ENCODE assay signal across 8 cellular contexts in the genomic region with DNA sequence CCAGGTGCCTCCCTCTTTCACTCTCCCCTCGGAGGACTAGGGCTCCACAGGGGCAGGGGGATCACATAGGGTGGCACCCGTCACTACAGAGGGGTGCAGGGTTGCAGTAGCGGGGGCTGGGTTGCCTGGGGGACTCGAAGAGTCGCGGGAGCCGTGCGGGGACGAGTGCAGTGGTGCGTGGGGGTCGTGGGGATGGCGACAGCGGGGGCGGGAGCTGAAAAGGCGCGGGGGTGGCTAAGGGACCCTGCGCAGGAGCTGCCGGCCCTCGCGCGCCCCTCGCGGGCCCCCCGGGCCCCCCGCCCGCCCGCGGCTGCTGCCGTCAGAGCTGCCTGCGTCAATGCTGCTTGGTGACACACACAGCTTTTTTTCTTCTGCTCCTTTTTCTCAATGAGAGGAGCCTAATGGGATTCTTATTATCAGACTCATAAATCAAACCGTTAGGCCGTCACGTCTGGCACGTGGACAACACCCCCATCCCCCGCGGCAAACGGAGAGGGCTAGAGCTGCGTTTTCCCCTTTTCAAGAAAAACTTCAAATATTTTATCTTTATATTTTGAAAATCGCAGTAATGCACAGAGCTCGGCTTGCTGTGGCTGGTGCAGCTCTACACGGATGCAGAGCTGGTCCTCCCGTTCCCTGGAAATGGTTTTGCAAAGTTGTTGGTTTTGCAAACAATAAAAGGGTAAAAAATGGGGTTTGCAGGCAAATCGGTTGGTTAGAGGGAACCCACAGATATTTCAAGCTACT.
DNase-seq lines count a peak whose midpoint lies in the region; ATAC-seq and TF ChIP-seq lines count a peak whose summit lies in the region.

No MANE protein-coding gene starts in this region.

- H3K27me3 ChIP-seq in H9 (ENCODE audit: insufficient read depth, low read length) (peaks cover 49% of the 10 kb centered on the region), left ventricle myocardium inferior (ENCODE audit: low read depth) (peaks cover 83% of the 10 kb centered on the region), prostate gland (replicated peaks; ENCODE audit: insufficient read depth) (peaks cover 34% of the 10 kb centered on the region)

- H3T11ph ChIP-seq in H9 (ENCODE audit: low read length) = no peak overlapping the region

- no peak overlapping the region for H2AK5ac ChIP-seq in H9 (ENCODE audit: insufficient read length, low read length)

- H2BK5ac ChIP-seq in H9 (ENCODE audit: insufficient read length, low read length) = no peak overlapping the region

- no peak for TF ChIP-seq POLR2A in prostate gland (IDR thresholded peaks at IDR 0.05)

- no peak overlapping the region for H2BK12ac ChIP-seq in H9 (ENCODE audit: insufficient read length, low read depth, low read length)

- no peak overlapping the region for H3K18ac ChIP-seq in H9 (ENCODE audit: insufficient read length, low read depth, low read length)

- no peak overlapping the region for H2BK15ac ChIP-seq in H9 (ENCODE audit: low read depth, low read length)

- no CpG with 5 or more reads among the region's 43 CpGs for WGBS in H9 (ENCODE audit: extremely low coverage, insufficient read length, low lambda C conversion rate)
- 4% methylated on average over 33 of the region's 43 CpGs for WGBS in prostate gland

- no peak overlapping the region for H2BK20ac ChIP-seq in H9 (ENCODE audit: low read depth, low read length, poor library complexity, severe bottlenecking)

- no peak overlapping the region for H3K56ac ChIP-seq in H9 (ENCODE audit: insufficient read length, low read depth, low read length)

- intact Hi-C loops in left ventricle myocardium inferior (cut with micrococcal nuclease) (no loop called here), prostate gland (cut with DNase I) (no loop called here)

- H3K4me2 ChIP-seq in H9 (ENCODE audit: insufficient read depth, insufficient read length, low read length) = peak overlapping the region; percentile 28

- H3K4me3 Mint-ChIP-seq in H9 = peak overlapping the region; percentile 33 to 62

- H3K9ac ChIP-seq in H9 (ENCODE audit: extremely low read depth, insufficient read length, low read length) (no peak overlapping the region), SK-N-MC (ENCODE audit: insufficient read length) (no peak overlapping the region)

- no peak overlapping the region for H2AFZ ChIP-seq in H9 (ENCODE audit: low read length)

- H3K9me3 Mint-ChIP-seq in H9 = peaks cover 2 to 6% of the 10 kb centered on the region in 2 experiments; a peak in 3 of 5 replicates

- peaks cover 82% of the 10 kb centered on the region for H3K27me3 Mint-ChIP-seq in H9 (ENCODE audit: low read depth)

- DNase-seq in H9 = peak; percentile 36
- DNase-seq in SK-N-MC (ENCODE audit: low read depth, low spot score) = peak; percentile 40
- peak; percentile 66 for DNase-seq in left ventricle myocardium inferior
- DNase-seq in retinal pigment epithelial cell (ENCODE audit: low read depth) = peak; percentile 87
- no peak for DNase-seq in prostate gland (ENCODE audit: low spot score)
- no peak for DNase-seq in activated CD8-positive, alpha-beta memory T cell treated with anti-CD3 and anti-CD28 coated beads, Interleukin-2, amount 50 U/mL, for 48 hours
- DNase-seq in NCI-H446 (lab: John Stamatoyannopoulos, UW) = no peak

- H3K4me1 Mint-ChIP-seq in H9 = peaks cover 26 to 27% of the 10 kb centered on the region in 2 experiments

- H3K4me3 ChIP-seq in SK-N-MC (peak overlapping the region; percentile 60), left ventricle myocardium inferior (peak overlapping the region; percentile 60), retinal pigment epithelial cell (ENCODE audit: low read length) (peak overlapping the region; percentile 66), prostate gland (peak overlapping the region in 1 of 2 donors; percentile 7)

- no peaks in the 10 kb centered on the region; a peak in 2 of 7 replicates for H3K36me3 Mint-ChIP-seq in H9 (ENCODE audit: insufficient read depth in 1 of 3, low read depth in 3 of 3)

- H3K9me3 ChIP-seq in H9 (ENCODE audit: control insufficient read depth, low read depth, low read length) = no peaks in the 10 kb centered on the region
- H3K9me3 ChIP-seq in SK-N-MC (ENCODE audit: low read depth, low read length) = no peaks in the 10 kb centered on the region
- no peaks in the 10 kb centered on the region for H3K9me3 ChIP-seq in left ventricle myocardium inferior (replicated peaks)
- H3K9me3 ChIP-seq in prostate gland = no peaks in the 10 kb centered on the region

- no peak overlapping the region for H4K8ac ChIP-seq in H9 (replicated peaks; ENCODE audit: insufficient read length, low read depth, low read length)

- H3K14ac ChIP-seq in H9 (ENCODE audit: insufficient read depth, low read length) = no peak overlapping the region

- ATAC-seq in GM21526 (IDR thresholded peaks at IDR 0.05; ENCODE audit: low FRiP score, unreplicated experiment) = no peak

- H3K27ac Mint-ChIP-seq in H9 = no peak overlapping the region

- H3K23ac ChIP-seq in H9 (ENCODE audit: insufficient read length, low read depth, low read length) = no peak overlapping the region

- no peaks in the 10 kb centered on the region for H3K79me1 ChIP-seq in H9 (ENCODE audit: insufficient read depth, low read depth, low read length, poor library complexity, severe bottlenecking)

- H3K27ac ChIP-seq in H9 (ENCODE audit: insufficient read length, low read depth, low read length) (no peak overlapping the region), SK-N-MC (no peak overlapping the region), left ventricle myocardium inferior (replicated peaks) (peak overlapping the region; percentile 83), prostate gland (no peak overlapping the region)

- no peak overlapping the region for H4K91ac ChIP-seq in H9 (ENCODE audit: insufficient read length, low read depth, low read length)

- H4K20me1 ChIP-seq in H9 (ENCODE audit: control insufficient read depth, insufficient read depth, insufficient read length) = no peaks in the 10 kb centered on the region

- H3K23me2 ChIP-seq in H9 (ENCODE audit: insufficient read length, low read depth, low read length, poor library complexity, severe bottlenecking) = peaks cover 6% of the 10 kb centered on the region

- no peak overlapping the region for H2BK120ac ChIP-seq in H9 (ENCODE audit: low read depth, low read length, poor library complexity, severe bottlenecking)

- H4K5ac ChIP-seq in H9 (ENCODE audit: insufficient read length, low read depth, low read length) = no peak overlapping the region

- H3K4ac ChIP-seq in H9 (ENCODE audit: low read depth, low read length) = no peak overlapping the region

- TF ChIP-seq CTCF in H9 (conservative IDR thresholded peaks at IDR 0.05) = no peak
- TF ChIP-seq CTCF in left ventricle myocardium inferior (IDR thresholded peaks at IDR 0.05; ENCODE audit: borderline replicate concordance) = no peak
- no peak for TF ChIP-seq CTCF in retinal pigment epithelial cell (conservative IDR thresholded peaks at IDR 0.05; ENCODE audit: low read depth, low read length)
- TF ChIP-seq CTCF in prostate gland (IDR thresholded peaks at IDR 0.05) = no peak

- H3K36me3 ChIP-seq in SK-N-MC (ENCODE audit: insufficient read depth, low read length) (no peaks in the 10 kb centered on the region), left ventricle myocardium inferior (no peaks in the 10 kb centered on the region), prostate gland (no peaks in the 10 kb centered on the region)

- H3K4me1 ChIP-seq in H9 (ENCODE audit: insufficient read depth, low read length) = no peaks in the 10 kb centered on the region
- peaks cover 44% of the 10 kb centered on the region for H3K4me1 ChIP-seq in left ventricle myocardium inferior
- no peaks in the 10 kb centered on the region for H3K4me1 ChIP-seq in prostate gland (replicated peaks)

- H3K79me2 ChIP-seq in H9 (ENCODE audit: insufficient read depth, low read length) = no peaks in the 10 kb centered on the region

Comparison
In these comparisons a context has a peak if more than half of its experiments do, and no peak if none do; other contexts are left out.
1. DNase-seq: peak in H9 (single experiment), SK-N-MC (single experiment), left ventricle myocardium inferior (single experiment) and retinal pigment epithelial cell (single experiment); none in prostate gland (single experiment), activated CD8-positive, alpha-beta memory T cell treated with anti-CD3 and anti-CD28 coated beads, Interleukin-2, amount 50 U/mL, for 48 hours (single experiment) and NCI-H446 (0 of 2).